ENCODE assay signal across 13 cellular contexts in the genomic region with DNA sequence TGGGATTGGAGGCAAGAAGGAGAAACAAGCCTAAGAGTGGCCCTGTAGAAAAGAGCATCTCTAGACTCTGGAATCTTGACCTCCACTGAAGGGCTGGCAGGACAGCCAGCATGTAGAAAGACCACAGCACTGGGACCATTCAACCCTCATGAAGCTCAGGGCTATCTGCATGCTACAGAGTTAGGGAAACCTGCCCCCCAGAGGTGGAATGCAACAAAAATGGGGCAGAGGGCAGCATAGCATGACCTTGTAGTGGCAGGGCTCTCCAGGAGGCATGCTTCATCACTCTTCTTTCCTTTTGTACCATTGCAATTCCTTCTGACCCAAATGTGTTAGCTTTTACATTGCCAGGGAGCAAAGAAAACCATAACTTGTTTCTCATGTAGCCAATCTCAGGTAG.
DNase-seq lines count a peak whose midpoint lies in the region; ATAC-seq, FAIRE-seq and TF ChIP-seq lines count a peak whose summit lies in the region.
"Had no signal": no experiment of that assay in that cellular context is flagged by ENCODE, and none has a peak within 500 bp of the region (broad histone marks: within the 10 kb centered on the region; RNA-seq: fewer than 3 reads in every experiment).

No MANE protein-coding gene starts in this region.

- RAD21 ChIA-PET in GM12878 (lab: Charles Lee; ENCODE audit: unreplicated experiment) = interaction anchor here (0.8 to 6.7 kb wide), 13 partner anchors 9 to 637 kb away, joined by 3 to 90 read pairs (median 4); a partner anchor contains a TSS

- peak; percentile 3 for DNase-seq in activated CD8-positive, alpha-beta T cell treated with anti-CD3 and anti-CD28 coated beads for 36 hours
- DNase-seq in activated CD8-positive, alpha-beta T cell treated with anti-CD3 and anti-CD28 coated beads, Interleukin-2, amount 10 ng/mL, durations not matched to agents 7 days and 5 days = no peak
- no peak for DNase-seq in GM12878 (ENCODE audit: low read depth, low spot score)
- no peak for DNase-seq in retinal pigment epithelial cell (ENCODE audit: low read depth)
- DNase-seq in cerebellar cortex (ENCODE audit: low spot score) = no peak
- DNase-seq in sciatic nerve (ENCODE audit: low spot score) = no peak
- DNase-seq: activated T-cell treated with anti-CD3 and anti-CD28 coated beads, Interleukin-2, amount 50 U/mL, for 24 hours; effector CD8-positive, alpha-beta T cell; GF-D8; psoas muscle had no signal

- POLR2A ChIA-PET in activated CD8-positive, alpha-beta T cell treated with anti-CD3 and anti-CD28 coated beads for 36 hours (lab: Charles Lee) = no interaction called here
- POLR2A ChIA-PET in activated CD8-positive, alpha-beta T cell treated with anti-CD3 and anti-CD28 coated beads, Interleukin-2, amount 10 ng/mL, durations not matched to agents 7 days and 5 days (lab: Charles Lee) = no interaction called here
- POLR2A ChIA-PET in GM12878 (lab: Charles Lee) = interaction anchor here (0.9 kb wide), 1 partner anchor 446 kb away, joined by 3 read pairs; a partner anchor contains a TSS

- no peaks in the 10 kb centered on the region for H3K9me3 ChIP-seq in GM12878 (replicated peaks; ENCODE audit: control insufficient read depth, insufficient read depth, low read length)
- H3K9me3 ChIP-seq: psoas muscle, thoracic aorta had no signal

- H3K4me3 ChIP-seq in GM12878 (no peak overlapping the region), retinal pigment epithelial cell (ENCODE audit: low read length) (no peak overlapping the region)
- H3K4me3 ChIP-seq: psoas muscle, thoracic aorta had no signal

- no TSS peak for BruUV-seq in GM12878 (replicated peaks; lab: Mats Ljungman, UMichigan)

- no peaks in the 10 kb centered on the region for H3K9me3 Mint-ChIP-seq in activated CD8-positive, alpha-beta T cell treated with anti-CD3 and anti-CD28 coated beads for 36 hours
- H3K9me3 Mint-ChIP-seq in activated CD8-positive, alpha-beta T cell treated with anti-CD3 and anti-CD28 coated beads, Interleukin-2, amount 10 ng/mL, durations not matched to agents 7 days and 5 days (ENCODE audit: insufficient read depth) = no peaks in the 10 kb centered on the region
- H3K9me3 Mint-ChIP-seq: activated T-cell treated with anti-CD3 and anti-CD28 coated beads, Interleukin-2, amount 50 U/mL, for 24 hours had no signal

- H3K4me1 Mint-ChIP-seq in activated CD8-positive, alpha-beta T cell treated with anti-CD3 and anti-CD28 coated beads for 36 hours (ENCODE audit: low read depth) = no peaks in the 10 kb centered on the region
- no peaks in the 10 kb centered on the region for H3K4me1 Mint-ChIP-seq in activated CD8-positive, alpha-beta T cell treated with anti-CD3 and anti-CD28 coated beads, Interleukin-2, amount 10 ng/mL, durations not matched to agents 7 days and 5 days (ENCODE audit: low read depth)

- H3K9ac ChIP-seq in GM12878 (ENCODE audit: control insufficient read depth, insufficient read depth, low read length) = no peak overlapping the region

- H3K36me3 Mint-ChIP-seq in activated CD8-positive, alpha-beta T cell treated with anti-CD3 and anti-CD28 coated beads for 36 hours (ENCODE audit: low read depth) = no peaks in the 10 kb centered on the region
- H3K36me3 Mint-ChIP-seq in activated CD8-positive, alpha-beta T cell treated with anti-CD3 and anti-CD28 coated beads, Interleukin-2, amount 10 ng/mL, durations not matched to agents 7 days and 5 days (ENCODE audit: low read depth) = no peaks in the 10 kb centered on the region

- no peaks in the 10 kb centered on the region for H3K27me3 Mint-ChIP-seq in activated CD8-positive, alpha-beta T cell treated with anti-CD3 and anti-CD28 coated beads for 36 hours
- H3K27me3 Mint-ChIP-seq in activated CD8-positive, alpha-beta T cell treated with anti-CD3 and anti-CD28 coated beads, Interleukin-2, amount 10 ng/mL, durations not matched to agents 7 days and 5 days (ENCODE audit: low read depth) = no peaks in the 10 kb centered on the region
- H3K27me3 Mint-ChIP-seq: activated T-cell treated with anti-CD3 and anti-CD28 coated beads, Interleukin-2, amount 50 U/mL, for 24 hours had no signal

- in situ Hi-C loops in GM12878 (cut with MboI) = loop anchor here (10.0 kb wide), 1 partner anchor 446 kb away; a partner anchor contains a TSS

- no peak overlapping the region for H3K27ac ChIP-seq in GM12878 (ENCODE audit: control insufficient read depth, insufficient read depth)
- H3K27ac ChIP-seq: psoas muscle, thoracic aorta had no signal

- H3K27ac Mint-ChIP-seq in activated CD8-positive, alpha-beta T cell treated with anti-CD3 and anti-CD28 coated beads for 36 hours = no peak overlapping the region
- no peak overlapping the region for H3K27ac Mint-ChIP-seq in activated CD8-positive, alpha-beta T cell treated with anti-CD3 and anti-CD28 coated beads, Interleukin-2, amount 10 ng/mL, durations not matched to agents 7 days and 5 days
- H3K27ac Mint-ChIP-seq: activated T-cell treated with anti-CD3 and anti-CD28 coated beads, Interleukin-2, amount 50 U/mL, for 24 hours had no signal

- CTCF ChIA-PET in activated CD8-positive, alpha-beta T cell treated with anti-CD3 and anti-CD28 coated beads for 36 hours (lab: Charles Lee) = no interaction called here
- CTCF ChIA-PET in activated CD8-positive, alpha-beta T cell treated with anti-CD3 and anti-CD28 coated beads, Interleukin-2, amount 10 ng/mL, durations not matched to agents 7 days and 5 days (lab: Charles Lee) = interaction anchor here (0.7 kb wide), 1 partner anchor 68 kb away, joined by 3 read pairs; no protein-coding TSS in a partner anchor
- CTCF ChIA-PET in GM12878 (lab: Yijun Ruan, JAX) = interaction anchor here (0.6 to 5.1 kb wide), 22 partner anchors 9 to 796 kb away, joined by 3 to 84 read pairs (median 4); a partner anchor contains a TSS

- peak; percentile 51; the same call in 1 of the 2 replicates for TF ChIP-seq RAD21 in GM12878 (IDR thresholded peaks at IDR 0.05; ENCODE audit: insufficient read depth, low read depth, low read length)

- no peak for TF ChIP-seq CTCF in activated CD8-positive, alpha-beta T cell treated with anti-CD3 and anti-CD28 coated beads for 36 hours (IDR thresholded peaks at IDR 0.05)
- TF ChIP-seq CTCF in GM12878 (IDR thresholded peaks at IDR 0.05 in 2 of 3, conservative IDR thresholded peaks at IDR 0.05 in 1 of 3; ENCODE audit: control insufficient read depth in 2 of 3, extremely low read depth in 1 of 3, insufficient read depth in 1 of 3, low read depth in 3 of 3, low read length in 3 of 3) (peak; percentile 25 to 49 (median 34); a peak in 4 of 6 replicates), retinal pigment epithelial cell (conservative IDR thresholded peaks at IDR 0.05; ENCODE audit: low read depth, low read length) (peak; percentile 8)

- TF ChIP-seq EP300 in GM12878 (IDR thresholded peaks at IDR 0.05; ENCODE audit: borderline replicate concordance in 1 of 2, control insufficient read depth in 1 of 2, low read depth in 2 of 2, low read length in 2 of 2) = no peak

- no peak overlapping the region for H3K4me3 Mint-ChIP-seq in activated CD8-positive, alpha-beta T cell treated with anti-CD3 and anti-CD28 coated beads for 36 hours
- H3K4me3 Mint-ChIP-seq in activated CD8-positive, alpha-beta T cell treated with anti-CD3 and anti-CD28 coated beads, Interleukin-2, amount 10 ng/mL, durations not matched to agents 7 days and 5 days = no peak overlapping the region
- H3K4me3 Mint-ChIP-seq: activated T-cell treated with anti-CD3 and anti-CD28 coated beads, Interleukin-2, amount 50 U/mL, for 24 hours had no signal

- TF ChIP-seq POLR2A in GM12878 (IDR thresholded peaks at IDR 0.05; ENCODE audit: low read depth, low read length) = no peak

- H4K20me1 ChIP-seq in GM12878 (ENCODE audit: control insufficient read depth, insufficient read depth) = no peaks in the 10 kb centered on the region

- peaks cover 0 to 3% of the 10 kb centered on the region in 2 experiments; a peak in 2 of 4 replicates for H3K36me3 ChIP-seq in GM12878 (ENCODE audit: control insufficient read depth in 2 of 2, insufficient read depth in 2 of 2, low read length in 1 of 2)
- H3K36me3 ChIP-seq: thoracic aorta had no signal

- no peaks in the 10 kb centered on the region for H3K4me1 ChIP-seq in GM12878 (ENCODE audit: control insufficient read depth, insufficient read depth, low read length)
- H3K4me1 ChIP-seq: psoas muscle had no signal

- no peaks in the 10 kb centered on the region for H3K79me2 ChIP-seq in GM12878 (ENCODE audit: control insufficient read depth, insufficient read depth, low read length)

- no peak overlapping the region for H3K4me2 ChIP-seq in GM12878 (ENCODE audit: control insufficient read depth, insufficient read depth)

- H2AFZ ChIP-seq in GM12878 (ENCODE audit: control insufficient read depth, low read depth, low read length) = no peak overlapping the region

- H3K27me3 ChIP-seq in GM12878 (replicated peaks in 1 of 2; ENCODE audit: control insufficient read depth in 2 of 2, insufficient read depth in 2 of 2, low read length in 1 of 2) = no peaks in the 10 kb centered on the region

- FAIRE-seq in GM12878 (lab: Jason Lieb, UNC) = no peak

- SMC1A ChIA-PET in GM12878 (lab: Charles Lee; ENCODE audit: uncharacterized antibody, unreplicated experiment) = interaction anchor here (0.7 to 4.2 kb wide), 18 partner anchors 9 to 450 kb away, joined by 3 to 40 read pairs (median 4); a partner anchor contains a TSS

- ATAC-seq in activated CD8-positive, alpha-beta T cell treated with anti-CD3 and anti-CD28 coated beads for 36 hours = no peak
- no peak for ATAC-seq in activated CD8-positive, alpha-beta T cell treated with anti-CD3 and anti-CD28 coated beads, Interleukin-2, amount 10 ng/mL, durations not matched to agents 7 days and 5 days
- ATAC-seq in HG03442 (IDR thresholded peaks at IDR 0.05; ENCODE audit: unreplicated experiment) (peak; percentile 50), GM12878 (peak; percentile 89), HG02885 (IDR thresholded peaks at IDR 0.05; ENCODE audit: poor library complexity, unreplicated experiment) (no peak), sciatic nerve (no peak)

- intact Hi-C loops in activated CD8-positive, alpha-beta T cell treated with anti-CD3 and anti-CD28 coated beads for 36 hours (cut with micrococcal nuclease) = no loop called here
- intact Hi-C loops in GM12878 (cut with micrococcal nuclease; ENCODE audit: unreplicated experiment) (loop anchor here (2.0 kb wide), 1 partner anchor 446 kb away; a partner anchor contains a TSS), sciatic nerve (cut with DNase I) (no loop called here)

TF ChIP-seq in GM12878, 131 proteins besides CTCF, POLR2A, EP300 and RAD21:
- peak; percentile 89 for TF ChIP-seq PAX5 (IDR thresholded peaks at IDR 0.05; ENCODE audit: borderline replicate concordance, low read depth, low read length)
- TF ChIP-seq CBX3 (IDR thresholded peaks at IDR 0.05; ENCODE audit: borderline replicate concordance, low read depth) = no peak
- TF ChIP-seq HCFC1 (IDR thresholded peaks at IDR 0.05; ENCODE audit: low read length) = no peak
- TF ChIP-seq EED (IDR thresholded peaks at IDR 0.05; ENCODE audit: low read depth) = no peak
- TF ChIP-seq YY1 (IDR thresholded peaks at IDR 0.05; ENCODE audit: low read depth, low read length) = 0 out of 2 replicates have a peak, but pooled peaks have one; percentile 17
- no peak for TF ChIP-seq ZNF622 (IDR thresholded peaks at IDR 0.05)
- TF ChIP-seq SMC3 (IDR thresholded peaks at IDR 0.05; ENCODE audit: borderline replicate concordance, low read length) = peak; percentile 42
- no peak for TF ChIP-seq RBBP5 (conservative IDR thresholded peaks at IDR 0.05)
- no peak for TF ChIP-seq HDAC2 (IDR thresholded peaks at IDR 0.05)

Comparison
In these comparisons a context has a peak if more than half of its experiments do, and no peak if none do; other contexts are left out.
1. ATAC-seq: peak in HG03442 (single experiment) and GM12878 (single experiment); none in activated CD8-positive, alpha-beta T cell treated with anti-CD3 and anti-CD28 coated beads for 36 hours (single experiment), activated CD8-positive, alpha-beta T cell treated with anti-CD3 and anti-CD28 coated beads, Interleukin-2, amount 10 ng/mL, durations not matched to agents 7 days and 5 days (single experiment), HG02885 (single experiment) and sciatic nerve (single experiment).